Comparison of ENCODE assay signal across 1 cellular context in the genomic region with DNA sequence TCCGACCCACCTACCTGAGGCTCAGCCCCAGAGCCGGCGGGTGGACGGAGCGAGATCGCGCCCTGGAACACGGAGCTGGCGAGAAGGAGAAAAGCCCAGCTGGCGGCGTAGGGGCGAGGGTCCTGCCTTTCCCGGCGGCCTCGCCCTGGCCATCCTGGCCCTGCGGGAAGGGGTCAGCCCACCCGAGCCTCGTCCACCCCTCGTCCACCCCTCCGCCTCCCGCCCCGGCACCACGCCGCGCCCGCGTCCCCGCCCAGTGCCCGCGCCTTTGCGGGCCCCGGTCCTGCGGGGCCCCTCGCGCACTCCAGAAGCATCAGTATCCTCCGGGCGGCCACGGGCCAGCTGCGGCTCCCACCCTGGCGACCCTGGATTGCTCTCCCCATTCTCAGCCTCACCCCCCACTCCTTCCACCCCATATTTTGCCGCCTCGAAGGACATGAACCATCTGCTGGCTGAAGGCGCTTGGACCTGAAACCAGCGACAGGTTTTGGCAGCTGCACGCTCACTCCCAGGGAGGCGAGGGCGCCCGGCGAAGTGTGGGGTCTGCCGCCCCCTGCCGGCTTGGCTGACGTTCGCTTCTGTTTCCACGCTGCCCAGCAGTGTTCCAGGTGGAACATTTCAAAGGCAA.
A peak's percentile ranks its signal among the peaks of the same experiment; 100 is the strongest.
TF ChIP-seq lines count a peak whose summit lies in the region.

No MANE protein-coding gene starts in this region.

TF ChIP-seq in WTC11, 78 proteins besides CTCF, POLR2A, EP300 and RAD21 (continued from another document and continues in another):
- TF ChIP-seq, protein P1, sequence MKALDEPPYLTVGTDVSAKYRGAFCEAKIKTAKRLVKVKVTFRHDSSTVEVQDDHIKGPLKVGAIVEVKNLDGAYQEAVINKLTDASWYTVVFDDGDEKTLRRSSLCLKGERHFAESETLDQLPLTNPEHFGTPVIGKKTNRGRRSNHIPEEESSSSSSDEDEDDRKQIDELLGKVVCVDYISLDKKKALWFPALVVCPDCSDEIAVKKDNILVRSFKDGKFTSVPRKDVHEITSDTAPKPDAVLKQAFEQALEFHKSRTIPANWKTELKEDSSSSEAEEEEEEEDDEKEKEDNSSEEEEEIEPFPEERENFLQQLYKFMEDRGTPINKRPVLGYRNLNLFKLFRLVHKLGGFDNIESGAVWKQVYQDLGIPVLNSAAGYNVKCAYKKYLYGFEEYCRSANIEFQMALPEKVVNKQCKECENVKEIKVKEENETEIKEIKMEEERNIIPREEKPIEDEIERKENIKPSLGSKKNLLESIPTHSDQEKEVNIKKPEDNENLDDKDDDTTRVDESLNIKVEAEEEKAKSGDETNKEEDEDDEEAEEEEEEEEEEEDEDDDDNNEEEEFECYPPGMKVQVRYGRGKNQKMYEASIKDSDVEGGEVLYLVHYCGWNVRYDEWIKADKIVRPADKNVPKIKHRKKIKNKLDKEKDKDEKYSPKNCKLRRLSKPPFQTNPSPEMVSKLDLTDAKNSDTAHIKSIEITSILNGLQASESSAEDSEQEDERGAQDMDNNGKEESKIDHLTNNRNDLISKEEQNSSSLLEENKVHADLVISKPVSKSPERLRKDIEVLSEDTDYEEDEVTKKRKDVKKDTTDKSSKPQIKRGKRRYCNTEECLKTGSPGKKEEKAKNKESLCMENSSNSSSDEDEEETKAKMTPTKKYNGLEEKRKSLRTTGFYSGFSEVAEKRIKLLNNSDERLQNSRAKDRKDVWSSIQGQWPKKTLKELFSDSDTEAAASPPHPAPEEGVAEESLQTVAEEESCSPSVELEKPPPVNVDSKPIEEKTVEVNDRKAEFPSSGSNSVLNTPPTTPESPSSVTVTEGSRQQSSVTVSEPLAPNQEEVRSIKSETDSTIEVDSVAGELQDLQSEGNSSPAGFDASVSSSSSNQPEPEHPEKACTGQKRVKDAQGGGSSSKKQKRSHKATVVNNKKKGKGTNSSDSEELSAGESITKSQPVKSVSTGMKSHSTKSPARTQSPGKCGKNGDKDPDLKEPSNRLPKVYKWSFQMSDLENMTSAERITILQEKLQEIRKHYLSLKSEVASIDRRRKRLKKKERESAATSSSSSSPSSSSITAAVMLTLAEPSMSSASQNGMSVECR (CRISPR knock-in tag; IDR thresholded peaks at IDR 0.05; ENCODE audit: borderline replicate concordance): no peak
- no peak for TF ChIP-seq CBFB (CRISPR knock-in tag; IDR thresholded peaks at IDR 0.05; ENCODE audit: low read depth)
- TF ChIP-seq JAZF1 (CRISPR knock-in tag; IDR thresholded peaks at IDR 0.05): no peak
- no peak for TF ChIP-seq ZNF671 (CRISPR knock-in tag; IDR thresholded peaks at IDR 0.05)
- TF ChIP-seq E2F4 (CRISPR knock-in tag; IDR thresholded peaks at IDR 0.05; ENCODE audit: borderline replicate concordance, low read depth): no peak
- TF ChIP-seq HMGXB4 (CRISPR knock-in tag; IDR thresholded peaks at IDR 0.05): peak; percentile 89
- no peak for TF ChIP-seq PREB (CRISPR knock-in tag; IDR thresholded peaks at IDR 0.05; ENCODE audit: borderline replicate concordance)
- no peak for TF ChIP-seq KAT7 (CRISPR knock-in tag; IDR thresholded peaks at IDR 0.05; ENCODE audit: borderline replicate concordance)
- no peak for TF ChIP-seq FOXP4 (CRISPR knock-in tag; IDR thresholded peaks at IDR 0.05)
- no peak for TF ChIP-seq USF1 (CRISPR knock-in tag; IDR thresholded peaks at IDR 0.05)
- TF ChIP-seq, protein P2, sequence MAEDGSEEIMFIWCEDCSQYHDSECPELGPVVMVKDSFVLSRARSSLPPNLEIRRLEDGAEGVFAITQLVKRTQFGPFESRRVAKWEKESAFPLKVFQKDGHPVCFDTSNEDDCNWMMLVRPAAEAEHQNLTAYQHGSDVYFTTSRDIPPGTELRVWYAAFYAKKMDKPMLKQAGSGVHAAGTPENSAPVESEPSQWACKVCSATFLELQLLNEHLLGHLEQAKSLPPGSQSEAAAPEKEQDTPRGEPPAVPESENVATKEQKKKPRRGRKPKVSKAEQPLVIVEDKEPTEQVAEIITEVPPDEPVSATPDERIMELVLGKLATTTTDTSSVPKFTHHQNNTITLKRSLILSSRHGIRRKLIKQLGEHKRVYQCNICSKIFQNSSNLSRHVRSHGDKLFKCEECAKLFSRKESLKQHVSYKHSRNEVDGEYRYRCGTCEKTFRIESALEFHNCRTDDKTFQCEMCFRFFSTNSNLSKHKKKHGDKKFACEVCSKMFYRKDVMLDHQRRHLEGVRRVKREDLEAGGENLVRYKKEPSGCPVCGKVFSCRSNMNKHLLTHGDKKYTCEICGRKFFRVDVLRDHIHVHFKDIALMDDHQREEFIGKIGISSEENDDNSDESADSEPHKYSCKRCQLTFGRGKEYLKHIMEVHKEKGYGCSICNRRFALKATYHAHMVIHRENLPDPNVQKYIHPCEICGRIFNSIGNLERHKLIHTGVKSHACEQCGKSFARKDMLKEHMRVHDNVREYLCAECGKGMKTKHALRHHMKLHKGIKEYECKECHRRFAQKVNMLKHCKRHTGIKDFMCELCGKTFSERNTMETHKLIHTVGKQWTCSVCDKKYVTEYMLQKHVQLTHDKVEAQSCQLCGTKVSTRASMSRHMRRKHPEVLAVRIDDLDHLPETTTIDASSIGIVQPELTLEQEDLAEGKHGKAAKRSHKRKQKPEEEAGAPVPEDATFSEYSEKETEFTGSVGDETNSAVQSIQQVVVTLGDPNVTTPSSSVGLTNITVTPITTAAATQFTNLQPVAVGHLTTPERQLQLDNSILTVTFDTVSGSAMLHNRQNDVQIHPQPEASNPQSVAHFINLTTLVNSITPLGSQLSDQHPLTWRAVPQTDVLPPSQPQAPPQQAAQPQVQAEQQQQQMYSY (CRISPR knock-in tag; IDR thresholded peaks at IDR 0.05): no peak
- no peak for TF ChIP-seq ERG (CRISPR knock-in tag; IDR thresholded peaks at IDR 0.05)
- TF ChIP-seq NR3C1 (CRISPR knock-in tag; conservative IDR thresholded peaks at IDR 0.05; ENCODE audit: low read depth): no peak
- TF ChIP-seq NFYB (CRISPR knock-in tag; conservative IDR thresholded peaks at IDR 0.05; ENCODE audit: low read depth): no peak
- no peak for TF ChIP-seq USF2 (CRISPR knock-in tag; IDR thresholded peaks at IDR 0.05)
- 0 out of 2 replicates have a peak, but pooled peaks have one; percentile 43 for TF ChIP-seq ETV6 (CRISPR knock-in tag; IDR thresholded peaks at IDR 0.05)
- no peak for TF ChIP-seq NR1H2 (CRISPR knock-in tag; IDR thresholded peaks at IDR 0.05)
- TF ChIP-seq, protein P3, sequence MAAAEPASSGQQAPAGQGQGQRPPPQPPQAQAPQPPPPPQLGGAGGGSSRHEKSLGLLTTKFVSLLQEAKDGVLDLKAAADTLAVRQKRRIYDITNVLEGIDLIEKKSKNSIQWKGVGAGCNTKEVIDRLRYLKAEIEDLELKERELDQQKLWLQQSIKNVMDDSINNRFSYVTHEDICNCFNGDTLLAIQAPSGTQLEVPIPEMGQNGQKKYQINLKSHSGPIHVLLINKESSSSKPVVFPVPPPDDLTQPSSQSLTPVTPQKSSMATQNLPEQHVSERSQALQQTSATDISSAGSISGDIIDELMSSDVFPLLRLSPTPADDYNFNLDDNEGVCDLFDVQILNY (CRISPR knock-in tag; IDR thresholded peaks at IDR 0.05): no peak
- TF ChIP-seq ZNF423 (CRISPR knock-in tag; IDR thresholded peaks at IDR 0.05): no peak
- TF ChIP-seq, protein P4, sequence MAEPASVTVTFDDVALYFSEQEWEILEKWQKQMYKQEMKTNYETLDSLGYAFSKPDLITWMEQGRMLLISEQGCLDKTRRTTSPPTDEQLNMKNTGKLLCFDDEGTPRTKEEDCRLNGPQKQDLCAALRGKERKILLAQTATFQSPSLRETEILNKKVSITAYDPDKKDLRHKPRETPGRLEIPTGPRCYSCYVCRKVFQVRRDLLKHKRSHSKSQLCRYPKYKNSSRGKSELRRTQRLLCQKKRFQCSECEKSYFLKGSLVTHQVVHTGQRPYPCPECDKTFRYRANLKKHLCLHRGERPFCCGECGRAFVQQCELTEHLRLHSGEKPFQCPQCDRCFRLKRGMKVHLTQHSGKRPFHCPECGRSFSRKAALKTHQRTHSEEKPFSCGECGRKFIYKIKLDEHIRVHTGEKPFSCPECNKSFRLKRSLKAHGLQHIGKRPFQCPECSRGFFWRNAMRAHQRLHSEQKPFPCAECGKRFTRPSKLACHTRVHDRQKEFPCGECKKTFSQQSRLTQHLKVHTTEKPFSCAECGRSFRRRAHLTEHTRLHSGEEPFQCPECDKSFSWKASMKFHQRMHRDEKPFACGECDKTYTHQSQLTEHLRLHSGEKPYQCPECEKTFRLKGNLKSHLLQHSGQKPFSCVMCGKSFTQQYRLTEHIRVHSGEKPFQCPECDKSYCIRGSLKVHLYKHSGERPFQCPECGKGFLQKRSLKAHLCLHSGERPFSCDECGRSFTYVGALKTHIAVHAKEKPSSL (CRISPR knock-in tag; conservative IDR thresholded peaks at IDR 0.05): no peak
- no peak for TF ChIP-seq IRF1 (CRISPR knock-in tag; IDR thresholded peaks at IDR 0.05)
- TF ChIP-seq ESRRA (CRISPR knock-in tag; IDR thresholded peaks at IDR 0.05; ENCODE audit: borderline replicate concordance): no peak
- TF ChIP-seq ZBTB43 (CRISPR knock-in tag; IDR thresholded peaks at IDR 0.05): peak; percentile 39; the same call in 1 of the 2 replicates
- TF ChIP-seq RELA (CRISPR knock-in tag; IDR thresholded peaks at IDR 0.05; ENCODE audit: borderline replicate concordance): no peak
